ENCODE assay signal across 1 cellular context in genomic region chr2:171687287-171688128, GRCh38.
TF ChIP-seq lines count a peak whose summit lies in the region.

DYNC1I2 (plus strand) TSS chr2:171687469; CDS start chr2:171690156, 2,687 bp downstream.

TF ChIP-seq in HepG2, 621 proteins besides CTCF, POLR2A, EP300 and RAD21 (continued from another document and continues in another):
- TF ChIP-seq, protein P1, sequence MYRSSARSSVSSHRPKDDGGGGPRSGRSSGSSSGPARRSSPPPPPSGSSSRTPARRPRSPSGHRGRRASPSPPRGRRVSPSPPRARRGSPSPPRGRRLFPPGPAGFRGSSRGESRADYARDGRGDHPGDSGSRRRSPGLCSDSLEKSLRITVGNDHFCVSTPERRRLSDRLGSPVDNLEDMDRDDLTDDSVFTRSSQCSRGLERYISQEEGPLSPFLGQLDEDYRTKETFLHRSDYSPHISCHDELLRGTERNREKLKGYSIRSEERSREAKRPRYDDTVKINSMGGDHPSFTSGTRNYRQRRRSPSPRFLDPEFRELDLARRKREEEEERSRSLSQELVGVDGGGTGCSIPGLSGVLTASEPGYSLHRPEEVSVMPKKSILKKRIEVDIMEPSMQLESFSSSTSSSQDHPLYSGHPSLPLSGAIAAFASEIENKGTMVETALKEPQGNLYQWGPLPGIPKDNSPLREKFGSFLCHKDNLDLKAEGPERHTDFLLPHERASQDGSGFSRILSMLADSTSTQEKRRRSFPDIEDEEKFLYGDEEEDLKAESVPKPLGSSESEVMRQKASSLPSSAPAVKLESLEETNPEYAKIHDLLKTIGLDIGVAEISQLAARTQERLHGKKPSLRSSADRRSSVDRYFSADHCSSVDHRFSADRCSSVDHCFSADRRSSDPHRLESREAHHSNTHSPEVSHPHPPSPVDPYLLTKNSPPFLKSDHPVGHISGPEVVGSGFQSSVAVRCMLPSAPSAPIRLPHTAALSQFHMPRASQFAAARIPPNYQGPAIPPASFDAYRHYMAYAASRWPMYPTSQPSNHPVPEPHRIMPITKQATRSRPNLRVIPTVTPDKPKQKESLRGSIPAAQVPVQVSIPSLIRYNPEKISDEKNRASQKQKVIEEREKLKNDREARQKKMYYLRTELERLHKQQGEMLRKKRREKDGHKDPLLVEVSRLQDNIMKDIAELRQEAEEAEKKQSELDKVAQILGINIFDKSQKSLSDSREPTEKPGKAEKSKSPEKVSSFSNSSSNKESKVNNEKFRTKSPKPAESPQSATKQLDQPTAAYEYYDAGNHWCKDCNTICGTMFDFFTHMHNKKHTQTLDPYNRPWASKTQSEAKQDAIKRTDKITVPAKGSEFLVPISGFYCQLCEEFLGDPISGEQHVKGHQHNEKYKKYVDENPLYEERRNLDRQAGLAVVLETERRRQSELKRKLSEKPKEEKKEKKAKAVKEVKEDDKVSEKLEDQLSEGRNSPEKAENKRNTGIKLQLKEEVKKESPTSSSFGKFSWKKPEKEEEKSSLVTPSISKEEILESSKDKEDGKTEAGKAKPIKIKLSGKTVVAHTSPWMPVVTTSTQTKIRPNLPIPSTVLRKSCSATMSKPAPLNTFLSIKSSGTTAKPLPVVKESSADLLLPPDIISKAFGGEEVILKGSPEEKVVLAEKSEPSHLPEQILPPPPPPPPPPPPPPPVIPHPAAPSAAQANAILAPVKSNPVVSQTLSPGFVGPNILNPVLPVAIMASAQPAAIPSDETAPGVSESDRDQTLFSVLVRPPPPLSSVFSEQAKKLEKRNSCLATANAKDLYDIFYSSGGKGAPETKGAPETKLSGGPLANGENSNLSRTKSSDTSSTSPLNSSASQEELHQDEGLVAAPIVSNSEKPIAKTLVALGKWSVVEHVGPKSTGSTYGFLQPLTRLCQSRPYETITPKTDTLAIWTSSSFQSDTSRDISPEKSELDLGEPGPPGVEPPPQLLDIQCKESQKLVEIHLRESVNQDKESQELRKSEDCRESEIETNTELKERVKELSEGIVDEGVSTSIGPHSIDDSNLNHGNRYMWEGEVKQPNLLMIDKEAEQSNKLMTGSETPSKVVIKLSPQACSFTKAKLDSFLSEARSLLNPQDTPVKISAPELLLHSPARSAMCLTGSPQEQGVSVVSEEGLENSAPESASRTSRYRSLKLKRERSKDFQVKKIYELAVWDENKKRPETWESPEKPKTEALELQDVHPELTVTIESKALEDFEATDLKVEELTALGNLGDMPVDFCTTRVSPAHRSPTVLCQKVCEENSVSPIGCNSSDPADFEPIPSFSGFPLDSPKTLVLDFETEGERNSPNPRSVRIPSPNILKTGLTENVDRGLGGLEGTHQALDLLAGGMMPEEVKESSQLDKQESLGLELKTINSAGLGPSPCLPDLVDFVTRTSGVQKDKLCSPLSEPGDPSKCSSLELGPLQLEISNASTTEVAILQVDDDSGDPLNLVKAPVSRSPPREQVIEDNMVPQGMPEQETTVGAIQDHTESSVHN (CRISPR knock-in tag; IDR thresholded peaks at IDR 0.05): peak; percentile 97
- TF ChIP-seq ZNF709 (CRISPR knock-in tag; IDR thresholded peaks at IDR 0.05): 0 out of 2 replicates have a peak, but pooled peaks have one; percentile 26
- TF ChIP-seq AFF4 (CRISPR knock-in tag; IDR thresholded peaks at IDR 0.05): 0 out of 2 replicates have a peak, but pooled peaks have one; percentile 28
- TF ChIP-seq ZNF251 (CRISPR knock-in tag; IDR thresholded peaks at IDR 0.05): peak; percentile 95; the same call in 1 of the 2 replicates
- TF ChIP-seq NRL (CRISPR knock-in tag; IDR thresholded peaks at IDR 0.05; ENCODE audit: borderline replicate concordance): peak; percentile 90
- no peak for TF ChIP-seq ZNF496 (CRISPR knock-in tag; IDR thresholded peaks at IDR 0.05; ENCODE audit: insufficient replicate concordance)
- TF ChIP-seq ZNF556 (CRISPR knock-in tag; IDR thresholded peaks at IDR 0.05; ENCODE audit: borderline replicate concordance): peak; percentile 98
- TF ChIP-seq SRF (IDR thresholded peaks at IDR 0.05; ENCODE audit: low read depth, low read length): peak; percentile 74
- peak; percentile 59 for TF ChIP-seq GABPA (IDR thresholded peaks at IDR 0.05; ENCODE audit: low read depth, low read length)
- peak; percentile 90 for TF ChIP-seq GABPA (CRISPR knock-in tag; IDR thresholded peaks at IDR 0.05; ENCODE audit: low read depth)
- no peak for TF ChIP-seq IKZF1 (IDR thresholded peaks at IDR 0.05)
- no peak for TF ChIP-seq TCF7L2 (IDR thresholded peaks at IDR 0.05; ENCODE audit: low read depth, low read length)
- no peak for TF ChIP-seq PHB2 (IDR thresholded peaks at IDR 0.05; ENCODE audit: partially characterized antibody)
- TF ChIP-seq, protein P2, sequence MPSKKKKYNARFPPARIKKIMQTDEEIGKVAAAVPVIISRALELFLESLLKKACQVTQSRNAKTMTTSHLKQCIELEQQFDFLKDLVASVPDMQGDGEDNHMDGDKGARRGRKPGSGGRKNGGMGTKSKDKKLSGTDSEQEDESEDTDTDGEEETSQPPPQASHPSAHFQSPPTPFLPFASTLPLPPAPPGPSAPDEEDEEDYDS (CRISPR knock-in tag; IDR thresholded peaks at IDR 0.05): peak; percentile 46; the same call in 1 of the 2 replicates
- TF ChIP-seq STAT6 (CRISPR knock-in tag; IDR thresholded peaks at IDR 0.05; ENCODE audit: borderline replicate concordance): peak; percentile 92
- TF ChIP-seq THRA (CRISPR knock-in tag; IDR thresholded peaks at IDR 0.05; ENCODE audit: borderline replicate concordance): peak; percentile 50
- TF ChIP-seq ZNF333 (CRISPR knock-in tag; IDR thresholded peaks at IDR 0.05; ENCODE audit: borderline replicate concordance): peak; percentile 53; the same call in 1 of the 2 replicates
- no peak for TF ChIP-seq FOSL1 (CRISPR knock-in tag; IDR thresholded peaks at IDR 0.05; ENCODE audit: borderline replicate concordance)
- TF ChIP-seq TBX2 (CRISPR knock-in tag; IDR thresholded peaks at IDR 0.05; ENCODE audit: borderline replicate concordance): peak; percentile 85
- TF ChIP-seq PAXIP1 (CRISPR knock-in tag; conservative IDR thresholded peaks at IDR 0.05): peak; percentile 63
- peak; percentile 59 for TF ChIP-seq SP2 (CRISPR knock-in tag; IDR thresholded peaks at IDR 0.05)
- TF ChIP-seq, protein P3, sequence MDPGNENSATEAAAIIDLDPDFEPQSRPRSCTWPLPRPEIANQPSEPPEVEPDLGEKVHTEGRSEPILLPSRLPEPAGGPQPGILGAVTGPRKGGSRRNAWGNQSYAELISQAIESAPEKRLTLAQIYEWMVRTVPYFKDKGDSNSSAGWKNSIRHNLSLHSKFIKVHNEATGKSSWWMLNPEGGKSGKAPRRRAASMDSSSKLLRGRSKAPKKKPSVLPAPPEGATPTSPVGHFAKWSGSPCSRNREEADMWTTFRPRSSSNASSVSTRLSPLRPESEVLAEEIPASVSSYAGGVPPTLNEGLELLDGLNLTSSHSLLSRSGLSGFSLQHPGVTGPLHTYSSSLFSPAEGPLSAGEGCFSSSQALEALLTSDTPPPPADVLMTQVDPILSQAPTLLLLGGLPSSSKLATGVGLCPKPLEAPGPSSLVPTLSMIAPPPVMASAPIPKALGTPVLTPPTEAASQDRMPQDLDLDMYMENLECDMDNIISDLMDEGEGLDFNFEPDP (CRISPR knock-in tag; conservative IDR thresholded peaks at IDR 0.05): no peak
- no peak for TF ChIP-seq ZC3H13 (CRISPR knock-in tag; IDR thresholded peaks at IDR 0.05)
- TF ChIP-seq MEIS1 (CRISPR knock-in tag; IDR thresholded peaks at IDR 0.05; ENCODE audit: borderline replicate concordance): peak; percentile 82
- peak; percentile 94; the same call in 1 of the 2 replicates for TF ChIP-seq KLF11 (CRISPR knock-in tag; IDR thresholded peaks at IDR 0.05)
- TF ChIP-seq TIGD3 (CRISPR knock-in tag; IDR thresholded peaks at IDR 0.05; ENCODE audit: borderline replicate concordance): 0 out of 2 replicates have a peak, but pooled peaks have one; percentile 64
- TF ChIP-seq BCL6 (CRISPR knock-in tag; IDR thresholded peaks at IDR 0.05): peak; percentile 16; the same call in 1 of the 2 replicates
